ENCODE assay signal across 1 cellular context in genomic region chr12:75526655-75527511, GRCh38.
A peak's percentile ranks its signal among the peaks of the same experiment; 100 is the strongest.
TF ChIP-seq lines count a peak whose summit lies in the region.

No MANE protein-coding gene starts in this region.

TF ChIP-seq in GM12878, 131 proteins besides CTCF, POLR2A, EP300 and RAD21 (continued from another document):
- 0 out of 2 replicates have a peak, but pooled peaks have one; percentile 57 for TF ChIP-seq ZNF592 (IDR thresholded peaks at IDR 0.05)
- TF ChIP-seq IRF4 (IDR thresholded peaks at IDR 0.05; ENCODE audit: low read depth, low read length): peak; percentile 73; the same call in 1 of the 2 replicates
- no peak for TF ChIP-seq ZNF622 (IDR thresholded peaks at IDR 0.05)
